In genomic region chr6:101011165-101011564, GRCh38 we compare ENCODE assay signal across 8 cellular contexts.
DNase-seq lines count a peak whose midpoint lies in the region; ATAC-seq and TF ChIP-seq lines count a peak whose summit lies in the region.

No MANE protein-coding gene starts in this region.

- H4K20me1 ChIP-seq in DND-41 (ENCODE audit: insufficient read depth, low read length), result no peaks in the 10 kb centered on the region

- H3K4me3 Mint-ChIP-seq in activated T-helper 17 cell treated with anti-CD3 and anti-CD28 coated beads, Interleukin-2, amount 50 U/mL, for 72 hours, result peak overlapping the region; percentile 57
- H3K4me3 Mint-ChIP-seq in chondrocyte (ENCODE audit: unreplicated experiment), result no peak overlapping the region

- H3K4me1 Mint-ChIP-seq in activated T-helper 17 cell treated with anti-CD3 and anti-CD28 coated beads, Interleukin-2, amount 50 U/mL, for 72 hours, result peaks cover 6% of the 10 kb centered on the region
- no peaks in the 10 kb centered on the region for H3K4me1 Mint-ChIP-seq in chondrocyte (ENCODE audit: low read depth)

- H3K9me3 Mint-ChIP-seq in activated T-helper 17 cell treated with anti-CD3 and anti-CD28 coated beads, Interleukin-2, amount 50 U/mL, for 72 hours, result no peaks in the 10 kb centered on the region
- H3K9me3 Mint-ChIP-seq in chondrocyte (ENCODE audit: low read depth), result peaks cover 2% of the 10 kb centered on the region

- no peaks in the 10 kb centered on the region for H3K27me3 ChIP-seq in DND-41 (ENCODE audit: insufficient read depth, low read length, poor library complexity)

- peak overlapping the region; percentile 78 for H3K27ac ChIP-seq in DND-41 (ENCODE audit: low read length)

- H3K36me3 Mint-ChIP-seq in activated T-helper 17 cell treated with anti-CD3 and anti-CD28 coated beads, Interleukin-2, amount 50 U/mL, for 72 hours (ENCODE audit: low read depth), result no peaks in the 10 kb centered on the region
- no peaks in the 10 kb centered on the region for H3K36me3 Mint-ChIP-seq in chondrocyte (ENCODE audit: low read depth)

- H3K27ac Mint-ChIP-seq in activated T-helper 17 cell treated with anti-CD3 and anti-CD28 coated beads, Interleukin-2, amount 50 U/mL, for 72 hours, result peak overlapping the region; percentile 84
- no peak overlapping the region for H3K27ac Mint-ChIP-seq in chondrocyte (ENCODE audit: unreplicated experiment)

- no peaks in the 10 kb centered on the region for H3K9me3 ChIP-seq in DND-41 (ENCODE audit: insufficient read depth, low read length, severe bottlenecking)

- ATAC-seq in DND-41 (ENCODE audit: insufficient read depth, low read depth) (peak; percentile 97), GM19372 (IDR thresholded peaks at IDR 0.05; ENCODE audit: low read depth, unreplicated experiment) (peak; percentile 81), HG03280 (IDR thresholded peaks at IDR 0.05; ENCODE audit: unreplicated experiment) (peak; percentile 85)
- ATAC-seq in activated T-helper 17 cell treated with anti-CD3 and anti-CD28 coated beads, Interleukin-2, amount 50 U/mL, for 72 hours (replicated peaks), result peak; percentile 42

- peak; percentile 83 for DNase-seq in DND-41
- no peak for DNase-seq in SKM-1 (lab: John Stamatoyannopoulos, UW; ENCODE audit: unreplicated experiment)
- DNase-seq in chondrocyte (ENCODE audit: low spot score), result no peak
- no peak for DNase-seq in KBM-7
- DNase-seq in stimulated activated CD8-positive, alpha-beta memory T cell treated with anti-CD3 and anti-CD28 coated beads, Interleukin-4, amount 100 ng/mL, for 48 hours, result no peak

- no peak for TF ChIP-seq CTCF in DND-41 (IDR thresholded peaks at IDR 0.05; ENCODE audit: borderline replicate concordance, extremely low read depth, low read length, poor library complexity, severe bottlenecking)
- no peak for TF ChIP-seq CTCF in chondrocyte (IDR thresholded peaks at IDR 0.05)

- no peaks in the 10 kb centered on the region for H3K79me2 ChIP-seq in DND-41 (ENCODE audit: insufficient read depth, low read length)

- no peaks in the 10 kb centered on the region for H3K36me3 ChIP-seq in DND-41 (ENCODE audit: insufficient read depth, low read length)

- H3K27me3 Mint-ChIP-seq in activated T-helper 17 cell treated with anti-CD3 and anti-CD28 coated beads, Interleukin-2, amount 50 U/mL, for 72 hours, result no peaks in the 10 kb centered on the region
- H3K27me3 Mint-ChIP-seq in chondrocyte (ENCODE audit: low read depth), result no peaks in the 10 kb centered on the region

- peak overlapping the region in 1 of 2 experiments; percentile 40; a peak in 2 of 4 replicates for H3K4me3 ChIP-seq in DND-41 (ENCODE audit: low read depth in 1 of 2, low read length in 2 of 2)

- in situ Hi-C loops in KBM-7 (cut with MboI; ENCODE audit: low pct_unique_long_range_greater_than_20kb, low sequenced_read_pairs), result no loop called here

- H2AFZ ChIP-seq in DND-41 (ENCODE audit: low read depth, low read length), result peak overlapping the region; percentile 69

- H3K4me2 ChIP-seq in DND-41 (ENCODE audit: insufficient read depth, low read length), result peak overlapping the region; percentile 56

- H3K9ac ChIP-seq in DND-41 (ENCODE audit: low read depth, low read length), result peak overlapping the region; percentile 9; the same call in 1 of the 2 replicates

- peaks cover 46% of the 10 kb centered on the region for H3K4me1 ChIP-seq in DND-41 (ENCODE audit: insufficient read depth, low read length)

Comparison
In these comparisons a context has a peak if more than half of its experiments do, and no peak if none do; other contexts are left out.
1. ATAC-seq: peak in every context shown above with its lines; median percentile 97 in DND-41; 85 in HG03280; 81 in GM19372; 42 in activated T-helper 17 cell treated with anti-CD3 and anti-CD28 coated beads, Interleukin-2, amount 50 U/mL, for 72 hours.